ENCODE assay signal across 30 cellular contexts in genomic region chr6:130136803-130137202, GRCh38.
A peak's percentile ranks its signal among the peaks of the same experiment; 100 is the strongest.
DNase-seq lines count a peak whose midpoint lies in the region; ATAC-seq and TF ChIP-seq lines count a peak whose summit lies in the region.
"Had no signal": no experiment of that assay in that cellular context is flagged by ENCODE, and none has a peak within 500 bp of the region (broad histone marks: within the 10 kb centered on the region; RNA-seq: fewer than 3 reads in every experiment).

No MANE protein-coding gene starts in this region.

- H3K4me3 ChIP-seq in epithelial cell of proximal tubule (ENCODE audit: low read depth, low read length) (no peak overlapping the region), SJCRH30 (no peak overlapping the region)
- H3K4me3 ChIP-seq: A549, adrenal gland, ovary, tibial artery had no signal

- peak; percentile 26 for DNase-seq in activated CD8-positive, alpha-beta T cell treated with anti-CD3 and anti-CD28 coated beads for 36 hours
- no peak for DNase-seq in activated CD8-positive, alpha-beta T cell treated with anti-CD3 and anti-CD28 coated beads, Interleukin-2, amount 10 ng/mL, durations not matched to agents 7 days and 5 days
- peak; percentile 45 for DNase-seq in MV-4-11 (lab: John Stamatoyannopoulos, UW)
- DNase-seq in epithelial cell of proximal tubule (ENCODE audit: low read depth): peak; percentile 62
- DNase-seq in stimulated activated effector memory CD8-positive, alpha-beta T cell treated with anti-CD3 and anti-CD28 coated beads, Interleukin-12 subunit alpha, Interleukin-12 subunit beta, amount 100 ng/mL, for 72 hours (ENCODE audit: low spot score in 2 of 2): no peak
- DNase-seq in SJCRH30: no peak
- DNase-seq in activated naive CD8-positive, alpha-beta T cell treated with anti-CD3 and anti-CD28 coated beads for 36 hours: no peak
- no peak for DNase-seq in G401 (ENCODE audit: low spot score)
- DNase-seq: activated B cell treated with CpG ODN at 0.5 μM for 24 hours; activated T-cell treated with anti-CD3 and anti-CD28 coated beads, Interleukin-2, amount 50 U/mL, for 1 hour; adrenal gland; DMS79; glutamatergic neuron; islet precursor cell; left ventricle myocardium superior; naive B cell; NCI-H1048; NCI-H1694 treated with DMSO at 0.1 percent for 48 hours; NCI-H524 treated with DMSO at 0.1 percent for 48 hours; ovary; Right ventricle myocardium superior; small intestine; stimulated activated CD8-positive, alpha-beta memory T cell treated with anti-CD3 and anti-CD28 coated beads, Interleukin-4, amount 100 ng/mL, for 48 hours; T1000; tibial artery had no signal

- H3K4me3 Mint-ChIP-seq in activated CD8-positive, alpha-beta T cell treated with anti-CD3 and anti-CD28 coated beads for 36 hours: no peak overlapping the region
- no peak overlapping the region for H3K4me3 Mint-ChIP-seq in activated CD8-positive, alpha-beta T cell treated with anti-CD3 and anti-CD28 coated beads, Interleukin-2, amount 10 ng/mL, durations not matched to agents 7 days and 5 days
- no peak overlapping the region for H3K4me3 Mint-ChIP-seq in stimulated activated effector memory CD8-positive, alpha-beta T cell treated with anti-CD3 and anti-CD28 coated beads, Interleukin-12 subunit alpha, Interleukin-12 subunit beta, amount 100 ng/mL, for 72 hours
- H3K4me3 Mint-ChIP-seq in activated naive CD8-positive, alpha-beta T cell treated with anti-CD3 and anti-CD28 coated beads for 36 hours: no peak overlapping the region
- H3K4me3 Mint-ChIP-seq: activated B cell treated with CpG ODN at 0.5 μM for 24 hours, brain, mesothelial cell of epicardium, naive B cell had no signal

- no peaks in the 10 kb centered on the region for H3K9me3 ChIP-seq in SJCRH30 (replicated peaks)
- H3K9me3 ChIP-seq: A549, adrenal gland, ovary, tibial artery had no signal

- no peak for TF ChIP-seq CTCF in activated CD8-positive, alpha-beta T cell treated with anti-CD3 and anti-CD28 coated beads for 36 hours (IDR thresholded peaks at IDR 0.05)
- TF ChIP-seq CTCF in epithelial cell of proximal tubule (conservative IDR thresholded peaks at IDR 0.05; ENCODE audit: low read depth, low read length): no peak

- H3K36me3 Mint-ChIP-seq in activated CD8-positive, alpha-beta T cell treated with anti-CD3 and anti-CD28 coated beads for 36 hours (ENCODE audit: low read depth): peaks cover 45% of the 10 kb centered on the region
- peaks cover 77% of the 10 kb centered on the region for H3K36me3 Mint-ChIP-seq in activated CD8-positive, alpha-beta T cell treated with anti-CD3 and anti-CD28 coated beads, Interleukin-2, amount 10 ng/mL, durations not matched to agents 7 days and 5 days (ENCODE audit: low read depth)
- H3K36me3 Mint-ChIP-seq in stimulated activated effector memory CD8-positive, alpha-beta T cell treated with anti-CD3 and anti-CD28 coated beads, Interleukin-12 subunit alpha, Interleukin-12 subunit beta, amount 100 ng/mL, for 72 hours: peaks cover 25% of the 10 kb centered on the region
- H3K36me3 Mint-ChIP-seq in activated naive CD8-positive, alpha-beta T cell treated with anti-CD3 and anti-CD28 coated beads for 36 hours: peaks cover 48% of the 10 kb centered on the region

- peaks cover 72% of the 10 kb centered on the region for H3K4me1 Mint-ChIP-seq in activated CD8-positive, alpha-beta T cell treated with anti-CD3 and anti-CD28 coated beads for 36 hours (ENCODE audit: low read depth)
- peaks cover 66% of the 10 kb centered on the region for H3K4me1 Mint-ChIP-seq in activated CD8-positive, alpha-beta T cell treated with anti-CD3 and anti-CD28 coated beads, Interleukin-2, amount 10 ng/mL, durations not matched to agents 7 days and 5 days (ENCODE audit: low read depth)
- H3K4me1 Mint-ChIP-seq in stimulated activated effector memory CD8-positive, alpha-beta T cell treated with anti-CD3 and anti-CD28 coated beads, Interleukin-12 subunit alpha, Interleukin-12 subunit beta, amount 100 ng/mL, for 72 hours: peaks cover 73% of the 10 kb centered on the region
- peaks cover 55% of the 10 kb centered on the region for H3K4me1 Mint-ChIP-seq in activated naive CD8-positive, alpha-beta T cell treated with anti-CD3 and anti-CD28 coated beads for 36 hours
- H3K4me1 Mint-ChIP-seq: mesothelial cell of epicardium had no signal

- in situ Hi-C loops in G401 (cut with HindIII; ENCODE audit: low sequenced_read_pairs): no loop called here

- POLR2A ChIA-PET in activated CD8-positive, alpha-beta T cell treated with anti-CD3 and anti-CD28 coated beads for 36 hours (lab: Charles Lee): interaction anchor here (1.1 kb wide), 1 partner anchor 29 kb away, joined by 3 read pairs; no protein-coding TSS in a partner anchor
- POLR2A ChIA-PET in activated CD8-positive, alpha-beta T cell treated with anti-CD3 and anti-CD28 coated beads, Interleukin-2, amount 10 ng/mL, durations not matched to agents 7 days and 5 days (lab: Charles Lee): no interaction called here

- no peaks in the 10 kb centered on the region; the same call in 1 of the 2 replicates for H3K36me3 ChIP-seq in SJCRH30
- H3K36me3 ChIP-seq: adrenal gland, ovary had no signal

- no peak overlapping the region for H3K27ac ChIP-seq in SJCRH30
- H3K27ac ChIP-seq: A549, adrenal gland, KMS-11, ovary, tibial artery had no signal

- intact Hi-C loops in activated CD8-positive, alpha-beta T cell treated with anti-CD3 and anti-CD28 coated beads for 36 hours (cut with micrococcal nuclease): loop anchor here (5.0 kb wide), 2 partner anchors 45 to 110 kb away; no protein-coding TSS in a partner anchor

- H3K27me3 Mint-ChIP-seq in activated CD8-positive, alpha-beta T cell treated with anti-CD3 and anti-CD28 coated beads for 36 hours: no peaks in the 10 kb centered on the region
- no peaks in the 10 kb centered on the region for H3K27me3 Mint-ChIP-seq in activated CD8-positive, alpha-beta T cell treated with anti-CD3 and anti-CD28 coated beads, Interleukin-2, amount 10 ng/mL, durations not matched to agents 7 days and 5 days (ENCODE audit: low read depth)
- no peaks in the 10 kb centered on the region for H3K27me3 Mint-ChIP-seq in activated naive CD8-positive, alpha-beta T cell treated with anti-CD3 and anti-CD28 coated beads for 36 hours
- H3K27me3 Mint-ChIP-seq: activated B cell treated with CpG ODN at 0.5 μM for 24 hours, naive B cell had no signal

- H3K27me3 ChIP-seq in SJCRH30: no peaks in the 10 kb centered on the region
- H3K27me3 ChIP-seq: adrenal gland, ovary, tibial artery had no signal

- ATAC-seq in activated CD8-positive, alpha-beta T cell treated with anti-CD3 and anti-CD28 coated beads for 36 hours: no peak
- ATAC-seq in activated CD8-positive, alpha-beta T cell treated with anti-CD3 and anti-CD28 coated beads, Interleukin-2, amount 10 ng/mL, durations not matched to agents 7 days and 5 days: no peak
- no peak for ATAC-seq in stimulated activated effector memory CD8-positive, alpha-beta T cell treated with anti-CD3 and anti-CD28 coated beads, Interleukin-12 subunit alpha, Interleukin-12 subunit beta, amount 100 ng/mL, for 72 hours
- ATAC-seq: A549, HCT116, left ventricle myocardium superior had no signal

- CTCF ChIA-PET in activated CD8-positive, alpha-beta T cell treated with anti-CD3 and anti-CD28 coated beads for 36 hours (lab: Charles Lee): no interaction called here
- CTCF ChIA-PET in activated CD8-positive, alpha-beta T cell treated with anti-CD3 and anti-CD28 coated beads, Interleukin-2, amount 10 ng/mL, durations not matched to agents 7 days and 5 days (lab: Charles Lee): no interaction called here

- no peak overlapping the region for H3K27ac Mint-ChIP-seq in activated CD8-positive, alpha-beta T cell treated with anti-CD3 and anti-CD28 coated beads for 36 hours
- no peak overlapping the region for H3K27ac Mint-ChIP-seq in activated CD8-positive, alpha-beta T cell treated with anti-CD3 and anti-CD28 coated beads, Interleukin-2, amount 10 ng/mL, durations not matched to agents 7 days and 5 days
- peak overlapping the region; percentile 27 for H3K27ac Mint-ChIP-seq in stimulated activated effector memory CD8-positive, alpha-beta T cell treated with anti-CD3 and anti-CD28 coated beads, Interleukin-12 subunit alpha, Interleukin-12 subunit beta, amount 100 ng/mL, for 72 hours
- no peak overlapping the region for H3K27ac Mint-ChIP-seq in activated naive CD8-positive, alpha-beta T cell treated with anti-CD3 and anti-CD28 coated beads for 36 hours
- H3K27ac Mint-ChIP-seq: brain, mesothelial cell of epicardium had no signal

- H3K4me1 ChIP-seq in SJCRH30: no peaks in the 10 kb centered on the region
- H3K4me1 ChIP-seq: A549, tibial artery had no signal

- no peaks in the 10 kb centered on the region for H3K9me3 Mint-ChIP-seq in activated CD8-positive, alpha-beta T cell treated with anti-CD3 and anti-CD28 coated beads for 36 hours
- H3K9me3 Mint-ChIP-seq in activated CD8-positive, alpha-beta T cell treated with anti-CD3 and anti-CD28 coated beads, Interleukin-2, amount 10 ng/mL, durations not matched to agents 7 days and 5 days (ENCODE audit: insufficient read depth): peaks cover 6% of the 10 kb centered on the region
- no peaks in the 10 kb centered on the region for H3K9me3 Mint-ChIP-seq in stimulated activated effector memory CD8-positive, alpha-beta T cell treated with anti-CD3 and anti-CD28 coated beads, Interleukin-12 subunit alpha, Interleukin-12 subunit beta, amount 100 ng/mL, for 72 hours
- H3K9me3 Mint-ChIP-seq in activated naive CD8-positive, alpha-beta T cell treated with anti-CD3 and anti-CD28 coated beads for 36 hours: no peaks in the 10 kb centered on the region
- H3K9me3 Mint-ChIP-seq: activated B cell treated with CpG ODN at 0.5 μM for 24 hours, brain, mesothelial cell of epicardium, naive B cell had no signal

Comparison
In these comparisons a context has a peak if more than half of its experiments do, and no peak if none do; other contexts are left out.
1. DNase-seq: peak in activated CD8-positive, alpha-beta T cell treated with anti-CD3 and anti-CD28 coated beads for 36 hours (single experiment), MV-4-11 (single experiment) and epithelial cell of proximal tubule (single experiment); none in activated CD8-positive, alpha-beta T cell treated with anti-CD3 and anti-CD28 coated beads, Interleukin-2, amount 10 ng/mL, durations not matched to agents 7 days and 5 days (single experiment), stimulated activated effector memory CD8-positive, alpha-beta T cell treated with anti-CD3 and anti-CD28 coated beads, Interleukin-12 subunit alpha, Interleukin-12 subunit beta, amount 100 ng/mL, for 72 hours (0 of 2), SJCRH30 (0 of 2), activated naive CD8-positive, alpha-beta T cell treated with anti-CD3 and anti-CD28 coated beads for 36 hours (single experiment) and G401 (single experiment).